1 cellular context compared by ENCODE assay signal in genomic region chr9:1100945-1101344, GRCh38.
TF ChIP-seq lines count a peak whose summit lies in the region.

No MANE protein-coding gene starts in this region.

TF ChIP-seq in HepG2, 621 proteins besides CTCF, POLR2A, EP300 and RAD21 (continued from another document):
- no peak for TF ChIP-seq DR1 (CRISPR knock-in tag; IDR thresholded peaks at IDR 0.05)
- TF ChIP-seq CENPBD1 (CRISPR knock-in tag; IDR thresholded peaks at IDR 0.05; ENCODE audit: borderline replicate concordance, low read depth): no peak
- TF ChIP-seq ZNF143 (CRISPR knock-in tag; IDR thresholded peaks at IDR 0.05): no peak
- TF ChIP-seq MXI1 (IDR thresholded peaks at IDR 0.05; ENCODE audit: borderline replicate concordance, low read depth, low read length): no peak
- TF ChIP-seq ZNF513 (CRISPR knock-in tag; conservative IDR thresholded peaks at IDR 0.05): no peak
- TF ChIP-seq UBTF (CRISPR knock-in tag; IDR thresholded peaks at IDR 0.05): peak; percentile 74
- TF ChIP-seq KDM5B (CRISPR knock-in tag; IDR thresholded peaks at IDR 0.05; ENCODE audit: borderline replicate concordance): no peak
- peak; percentile 79 for TF ChIP-seq STAG1 (CRISPR knock-in tag; IDR thresholded peaks at IDR 0.05)
- no peak for TF ChIP-seq IRF1 (CRISPR knock-in tag; IDR thresholded peaks at IDR 0.05; ENCODE audit: low read depth)
- no peak for TF ChIP-seq SP5 (CRISPR knock-in tag; IDR thresholded peaks at IDR 0.05; ENCODE audit: borderline replicate concordance, low read depth)
- no peak for TF ChIP-seq ZNF691 (CRISPR knock-in tag; IDR thresholded peaks at IDR 0.05; ENCODE audit: borderline replicate concordance, low read depth)
- no peak for TF ChIP-seq SRY (CRISPR knock-in tag; IDR thresholded peaks at IDR 0.05)
- TF ChIP-seq MED13 (CRISPR knock-in tag; IDR thresholded peaks at IDR 0.05): no peak
- no peak for TF ChIP-seq ZNF790 (CRISPR knock-in tag; IDR thresholded peaks at IDR 0.05; ENCODE audit: borderline replicate concordance)
- no peak for TF ChIP-seq RAD51 (IDR thresholded peaks at IDR 0.05; ENCODE audit: borderline replicate concordance)
- TF ChIP-seq ZNF788 (CRISPR knock-in tag; IDR thresholded peaks at IDR 0.05; ENCODE audit: borderline replicate concordance): no peak
- TF ChIP-seq ZNF263 (CRISPR knock-in tag; IDR thresholded peaks at IDR 0.05): no peak
- no peak for TF ChIP-seq TCF12 (IDR thresholded peaks at IDR 0.05)
- no peak for TF ChIP-seq TCF12 (CRISPR knock-in tag; IDR thresholded peaks at IDR 0.05)
- no peak for TF ChIP-seq FOSL1 (CRISPR knock-in tag; IDR thresholded peaks at IDR 0.05; ENCODE audit: borderline replicate concordance)
- no peak for TF ChIP-seq POLR2AphosphoS5 (IDR thresholded peaks at IDR 0.05; ENCODE audit: low read depth, low read length)
- TF ChIP-seq ZNF572 (CRISPR knock-in tag; IDR thresholded peaks at IDR 0.05): no peak
- TF ChIP-seq ZNF777 (CRISPR knock-in tag; IDR thresholded peaks at IDR 0.05): peak; percentile 27; the same call in 1 of the 2 replicates
- no peak for TF ChIP-seq KLF13 (CRISPR knock-in tag; IDR thresholded peaks at IDR 0.05)
- TF ChIP-seq PATZ1 (CRISPR knock-in tag; IDR thresholded peaks at IDR 0.05): no peak
- TF ChIP-seq RXRB (CRISPR knock-in tag; IDR thresholded peaks at IDR 0.05; ENCODE audit: borderline replicate concordance): no peak
- TF ChIP-seq FOXK1 (CRISPR knock-in tag; IDR thresholded peaks at IDR 0.05; ENCODE audit: borderline replicate concordance, low read depth): no peak
- TF ChIP-seq GFI1 (CRISPR knock-in tag; IDR thresholded peaks at IDR 0.05; ENCODE audit: borderline replicate concordance): no peak
